Comparison of ENCODE assay signal across 9 cellular contexts in the genomic region with DNA sequence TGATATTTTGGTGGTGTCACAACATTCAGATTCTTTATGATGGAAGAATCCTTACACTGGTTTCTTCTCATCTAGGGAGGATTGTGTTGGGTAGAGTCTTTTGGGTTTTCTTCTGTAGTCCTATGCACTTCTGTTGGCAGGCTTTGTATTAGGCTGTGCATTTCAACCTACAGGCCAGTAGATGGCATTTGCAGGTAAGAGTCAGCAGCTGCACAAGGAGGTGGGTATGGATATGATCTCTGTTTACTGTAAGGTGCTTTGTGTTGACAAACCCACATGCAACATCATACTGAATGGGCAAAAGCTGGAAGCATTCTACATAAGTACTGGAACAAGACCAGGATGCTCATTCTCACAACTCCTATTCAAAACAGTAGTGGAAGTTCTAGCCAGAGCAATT.
DNase-seq lines count a peak whose midpoint lies in the region; ATAC-seq, FAIRE-seq and TF ChIP-seq lines count a peak whose summit lies in the region.
"Had no signal": no experiment of that assay in that cellular context is flagged by ENCODE, and none has a peak within 500 bp of the region (broad histone marks: within the 10 kb centered on the region; RNA-seq: fewer than 3 reads in every experiment).

No MANE protein-coding gene starts in this region.

- POLR2A ChIA-PET in Panc1 (lab: Charles Lee) = no interaction called here

- ATAC-seq in HG03097 (IDR thresholded peaks at IDR 0.05; ENCODE audit: low FRiP score, unreplicated experiment) = peak; percentile 57
- no peak for ATAC-seq in Panc1
- ATAC-seq in HG02759 (IDR thresholded peaks at IDR 0.05; ENCODE audit: unreplicated experiment) = no peak
- ATAC-seq in Right ventricle myocardium inferior = no peak

- TF ChIP-seq CTCF in D721Med (IDR thresholded peaks at IDR 0.05; ENCODE audit: insufficient read depth, missing control alignments) = peak; percentile 15
- TF ChIP-seq CTCF in Panc1 (IDR thresholded peaks at IDR 0.05) = peak; percentile 20; the same call in 1 of the 2 replicates
- TF ChIP-seq CTCF in fibroblast of the aortic adventitia (IDR thresholded peaks at IDR 0.05; ENCODE audit: insufficient read depth, low read length) = peak; percentile 41

- intact Hi-C loops in Panc1 (cut with micrococcal nuclease; ENCODE audit: unreplicated experiment) = loop anchor here (10.0 kb wide), 1 partner anchor 630 kb away; no protein-coding TSS in a partner anchor
- intact Hi-C loops in Right ventricle myocardium inferior (cut with DNase I) = no loop called here

- DNase-seq in D721Med (ENCODE audit: insufficient read length, low spot score) (no peak), Panc1 (ENCODE audit: low read depth, low spot score) (no peak), fibroblast of the aortic adventitia (ENCODE audit: low read depth) (peak; percentile 18), H7 (no peak), Right ventricle myocardium inferior (ENCODE audit: missing footprints) (no peak), middle frontal gyrus (ENCODE audit: extremely low spot score, low spot score) (no peak)
- DNase-seq: activated naive CD8-positive, alpha-beta T cell treated with anti-CD3 and anti-CD28 coated beads, Interleukin-2, amount 10 ng/mL, durations not matched to agents 7 days and 5 days had no signal

- H3K4me3 ChIP-seq in Panc1 (ENCODE audit: low read depth in 2 of 2, low read length in 2 of 2) (no peak overlapping the region), fibroblast of the aortic adventitia (ENCODE audit: low read depth, low read length) (no peak overlapping the region), H7 (ENCODE audit: insufficient read depth, low read depth, low read length) (no peak overlapping the region)

- H3K27ac ChIP-seq in Panc1 (ENCODE audit: low read length) = no peak overlapping the region

- H3K9me3 ChIP-seq in Panc1 (ENCODE audit: control insufficient read depth, insufficient read depth, low read depth, low read length) = no peaks in the 10 kb centered on the region

- in situ Hi-C loops in Panc1 (cut with HindIII; ENCODE audit: low pct_unique_long_range_greater_than_20kb, low sequenced_read_pairs) = no loop called here

- peak; percentile 35 for FAIRE-seq in D721Med (lab: Jason Lieb, UNC)

- H3K27me3 ChIP-seq in Panc1 (ENCODE audit: control insufficient read depth, insufficient read depth, low read length) = no peaks in the 10 kb centered on the region
- H3K27me3 ChIP-seq in H7 (ENCODE audit: control insufficient read depth, insufficient read depth, low read length) = no peaks in the 10 kb centered on the region

- no peaks in the 10 kb centered on the region for H3K36me3 ChIP-seq in Panc1 (ENCODE audit: control insufficient read depth, insufficient read depth, low read length)
- no peaks in the 10 kb centered on the region for H3K36me3 ChIP-seq in H7 (replicated peaks; ENCODE audit: control insufficient read depth, insufficient read depth, low read length)

- BruUV-seq in Panc1 (replicated peaks; lab: Mats Ljungman, UMichigan) = no TSS peak

- H3K4me1 ChIP-seq in Panc1 (ENCODE audit: control insufficient read depth, insufficient read depth, low read length) = no peaks in the 10 kb centered on the region

- CTCF ChIA-PET in Panc1 (lab: Charles Lee) = no interaction called here
